In genomic region chr9:122219856-122220672, GRCh38 we compare ENCODE assay signal across 11 cellular contexts. TPM values are rescaled to one million over a fixed set of nuclear protein-coding genes. Genes with fewer than 3 reads are reported as not detected.
A peak's percentile ranks its signal among the peaks of the same experiment; 100 is the strongest.
DNase-seq lines count a peak whose midpoint lies in the region; ATAC-seq, FAIRE-seq and TF ChIP-seq lines count a peak whose summit lies in the region.
"Had no signal": no experiment of that assay in that cellular context is flagged by ENCODE, and none has a peak within 500 bp of the region (broad histone marks: within the 10 kb centered on the region; RNA-seq: fewer than 3 reads in every experiment).

No MANE protein-coding gene starts in this region.

- H3K27ac ChIP-seq in endodermal cell (ENCODE audit: low read depth, low read length): no peak overlapping the region
- no peak overlapping the region for H3K27ac ChIP-seq in mesenchymal stem cell (ENCODE audit: low read length, poor library complexity, severe bottlenecking)
- H3K27ac ChIP-seq: C4-2B, SK-N-MC had no signal

- no peak overlapping the region for H2BK12ac ChIP-seq in mesenchymal stem cell (ENCODE audit: low read length in 2 of 2)

- H3K27me3 ChIP-seq in endodermal cell (ENCODE audit: control insufficient read depth, insufficient read depth, low read length, poor library complexity, severe bottlenecking) (peaks cover 100% of the 10 kb centered on the region), mesenchymal stem cell (ENCODE audit: control insufficient read depth in 1 of 2, insufficient read depth in 1 of 2, low read length in 2 of 2) (peaks cover 99 to 100% of the 10 kb centered on the region in 2 experiments)

- no peak overlapping the region for H2AK5ac ChIP-seq in mesenchymal stem cell (ENCODE audit: low read length, severe bottlenecking)

- FAIRE-seq in RCC 7860 (lab: Jason Lieb, UNC): no peak

- H3K4me1 ChIP-seq in endodermal cell (ENCODE audit: control insufficient read depth, insufficient read depth, low read length) (peaks cover 10% of the 10 kb centered on the region), mesenchymal stem cell (ENCODE audit: control insufficient read depth, insufficient read depth, low read depth, low read length) (peaks cover 20% of the 10 kb centered on the region)

- H3K4me3 Mint-ChIP-seq in stimulated activated naive CD8-positive, alpha-beta T cell treated with anti-CD3 and anti-CD28 coated beads, Interleukin-15, amount 100 ng/mL, for 72 hours: peak overlapping the region; percentile 75 to 81
- peak overlapping the region; percentile 51 for H3K4me3 Mint-ChIP-seq in endodermal cell
- H3K4me3 Mint-ChIP-seq in activated CD4-positive, alpha-beta memory T cell treated with anti-CD3 and anti-CD28 coated beads for 36 hours: no peak overlapping the region

- no peak for ATAC-seq in stimulated activated naive CD8-positive, alpha-beta T cell treated with anti-CD3 and anti-CD28 coated beads, Interleukin-15, amount 100 ng/mL, for 72 hours
- no peak for ATAC-seq in stimulated activated naive CD8-positive, alpha-beta T cell treated with anti-CD3 and anti-CD28 coated beads, Interleukin-15, Interleukin-2, amounts not matched to agents 100 U/mL and 50 U/mL, for 24 hours
- ATAC-seq in HG03565 (IDR thresholded peaks at IDR 0.05; ENCODE audit: unreplicated experiment) (no peak), GM21529 (IDR thresholded peaks at IDR 0.05; ENCODE audit: unreplicated experiment) (no peak)

- H3K79me1 ChIP-seq in mesenchymal stem cell (replicated peaks; ENCODE audit: low read length, poor library complexity, severe bottlenecking): no peaks in the 10 kb centered on the region

- H3K14ac ChIP-seq in mesenchymal stem cell (ENCODE audit: low read length in 2 of 2): no peak overlapping the region

- H2BK5ac ChIP-seq in mesenchymal stem cell (ENCODE audit: low read depth, low read length, poor library complexity, severe bottlenecking): no peak overlapping the region

- H3K36me3 ChIP-seq in endodermal cell (ENCODE audit: control insufficient read depth, insufficient read depth, low read length) (no peaks in the 10 kb centered on the region), mesenchymal stem cell (ENCODE audit: control insufficient read depth in 1 of 2, insufficient read depth in 2 of 2, low read depth in 1 of 2, low read length in 2 of 2) (no peaks in the 10 kb centered on the region)

- no peak overlapping the region for H2BK15ac ChIP-seq in mesenchymal stem cell (ENCODE audit: low read depth, poor library complexity, severe bottlenecking)

- H3K36me3 Mint-ChIP-seq in endodermal cell (ENCODE audit: low read depth): no peaks in the 10 kb centered on the region
- no peaks in the 10 kb centered on the region for H3K36me3 Mint-ChIP-seq in activated CD4-positive, alpha-beta memory T cell treated with anti-CD3 and anti-CD28 coated beads for 36 hours

- H3K4me3 ChIP-seq in endodermal cell (ENCODE audit: low read length) (peak overlapping the region; percentile 75), mesenchymal stem cell (ENCODE audit: insufficient read depth in 1 of 2, low read depth in 1 of 2, low read length in 2 of 2) (peak overlapping the region in 1 of 2 experiments; percentile 21)
- H3K4me3 ChIP-seq: SK-N-MC had no signal

- H2AFZ ChIP-seq in mesenchymal stem cell (ENCODE audit: low read depth, low read length): no peak overlapping the region

- H3K27me3 Mint-ChIP-seq in stimulated activated naive CD8-positive, alpha-beta T cell treated with anti-CD3 and anti-CD28 coated beads, Interleukin-15, amount 100 ng/mL, for 72 hours: peaks cover 100% of the 10 kb centered on the region
- H3K27me3 Mint-ChIP-seq in endodermal cell (ENCODE audit: insufficient read depth): peaks cover 100% of the 10 kb centered on the region
- H3K27me3 Mint-ChIP-seq in activated CD4-positive, alpha-beta memory T cell treated with anti-CD3 and anti-CD28 coated beads for 36 hours: peaks cover 84% of the 10 kb centered on the region

- H3K9me3 ChIP-seq in endodermal cell (ENCODE audit: control insufficient read depth, low read length) (no peaks in the 10 kb centered on the region), mesenchymal stem cell (ENCODE audit: control insufficient read depth, low read length) (no peaks in the 10 kb centered on the region)

- H3K9me3 Mint-ChIP-seq in stimulated activated naive CD8-positive, alpha-beta T cell treated with anti-CD3 and anti-CD28 coated beads, Interleukin-15, amount 100 ng/mL, for 72 hours: no peaks in the 10 kb centered on the region
- no peaks in the 10 kb centered on the region for H3K9me3 Mint-ChIP-seq in endodermal cell
- no peaks in the 10 kb centered on the region for H3K9me3 Mint-ChIP-seq in activated CD4-positive, alpha-beta memory T cell treated with anti-CD3 and anti-CD28 coated beads for 36 hours

- H3K9ac ChIP-seq in endodermal cell (ENCODE audit: extremely low read depth, low read length, poor library complexity, severe bottlenecking) (no peak overlapping the region), mesenchymal stem cell (ENCODE audit: low read length) (no peak overlapping the region)

- peak overlapping the region; percentile 14 for H3K4me2 ChIP-seq in mesenchymal stem cell (ENCODE audit: low read length, poor library complexity, severe bottlenecking)

- H4K8ac ChIP-seq in mesenchymal stem cell (ENCODE audit: low read length): no peak overlapping the region

- no peak overlapping the region for H4K91ac ChIP-seq in mesenchymal stem cell (ENCODE audit: low read length)

- peaks cover 30% of the 10 kb centered on the region for H3K4me1 Mint-ChIP-seq in stimulated activated naive CD8-positive, alpha-beta T cell treated with anti-CD3 and anti-CD28 coated beads, Interleukin-15, amount 100 ng/mL, for 72 hours
- H3K4me1 Mint-ChIP-seq in endodermal cell: peaks cover 28% of the 10 kb centered on the region
- H3K4me1 Mint-ChIP-seq in activated CD4-positive, alpha-beta memory T cell treated with anti-CD3 and anti-CD28 coated beads for 36 hours (ENCODE audit: low read depth): peaks cover 24% of the 10 kb centered on the region

- H3K4ac ChIP-seq in mesenchymal stem cell (ENCODE audit: low read depth in 1 of 2, low read length in 2 of 2): no peak overlapping the region

- TF ChIP-seq CTCF in endodermal cell (conservative IDR thresholded peaks at IDR 0.05): no peak

- peak overlapping the region in 1 of 2 donors; percentile 15 for H3K27ac Mint-ChIP-seq in stimulated activated naive CD8-positive, alpha-beta T cell treated with anti-CD3 and anti-CD28 coated beads, Interleukin-15, amount 100 ng/mL, for 72 hours
- no peak overlapping the region for H3K27ac Mint-ChIP-seq in endodermal cell
- H3K27ac Mint-ChIP-seq in activated CD4-positive, alpha-beta memory T cell treated with anti-CD3 and anti-CD28 coated beads for 36 hours: no peak overlapping the region

- CTCF ChIA-PET in activated CD4-positive, alpha-beta memory T cell treated with anti-CD3 and anti-CD28 coated beads for 36 hours (lab: Charles Lee): interaction anchor here (1.4 kb wide), 1 partner anchor 100 kb away, joined by 3 read pairs; no protein-coding TSS in a partner anchor

- no peak overlapping the region for H3K18ac ChIP-seq in mesenchymal stem cell (ENCODE audit: low read depth in 1 of 2, low read length in 2 of 2)

- POLR2A ChIA-PET in activated CD4-positive, alpha-beta memory T cell treated with anti-CD3 and anti-CD28 coated beads for 36 hours (lab: Charles Lee): no interaction called here

- H3K23ac ChIP-seq in mesenchymal stem cell (ENCODE audit: low read length in 2 of 2): no peak overlapping the region

- WGBS in endodermal cell (ENCODE audit: insufficient coverage in 1 of 2, insufficient read length in 1 of 2), 2 experiments: 3% methylated on average over 33 to 57 of the region's 57 CpGs
- under 1% methylated on average over 57 of the region's 57 CpGs for WGBS in mesenchymal stem cell

- H2BK120ac ChIP-seq in mesenchymal stem cell (ENCODE audit: low read depth, low read length): no peak overlapping the region

- DNase-seq in stimulated activated naive CD8-positive, alpha-beta T cell treated with anti-CD3 and anti-CD28 coated beads, Interleukin-15, amount 100 ng/mL, for 72 hours: no peak
- DNase-seq in stimulated activated naive CD8-positive, alpha-beta T cell treated with anti-CD3 and anti-CD28 coated beads, Interleukin-15, Interleukin-2, amounts not matched to agents 100 U/mL and 50 U/mL, for 24 hours: no peak
- DNase-seq in endodermal cell: peak; percentile 78
- no peak for DNase-seq in mesenchymal stem cell
- DNase-seq in activated CD4-positive, alpha-beta memory T cell treated with anti-CD3 and anti-CD28 coated beads for 36 hours: no peak
- DNase-seq in RCC 7860 (ENCODE audit: low spot score): no peak
- DNase-seq: NCI-H2171 treated with DMSO at 0.1 percent for 48 hours had no signal

- intact Hi-C loops in activated CD4-positive, alpha-beta memory T cell treated with anti-CD3 and anti-CD28 coated beads for 36 hours (cut with micrococcal nuclease): loop anchor here (10.0 kb wide), 1 partner anchor 125 kb away; no protein-coding TSS in a partner anchor

RNA-seq across cellular contexts. Expression of gene LHX6, which starts 8.7 kb away (rescaled TPM):
- total RNA-seq in endodermal cell: under 1 TPM in 1 of 2 donors, not detected in 1; 0.37 TPM
- polyA plus RNA-seq in endodermal cell (2013, experiment 1 of 2): 1.1 TPM
- 0.70 TPM for polyA plus RNA-seq in endodermal cell (2013, experiment 2 of 2)
- polyA plus RNA-seq in mesenchymal stem cell (2013, experiment 1 of 2): not detected
- not detected for polyA plus RNA-seq in mesenchymal stem cell (2013, experiment 2 of 2)
- not detected for total RNA-seq in activated CD4-positive, alpha-beta memory T cell treated with anti-CD3 and anti-CD28 coated beads for 36 hours

RNA-seq across cellular contexts. Expression of gene RBM18, which starts 44.6 kb away (rescaled TPM):
- total RNA-seq in endodermal cell: 10 to 100 TPM; 15.7 to 17.3 TPM
- 23.0 TPM for polyA plus RNA-seq in endodermal cell (2013, experiment 1 of 2)
- polyA plus RNA-seq in endodermal cell (2013, experiment 2 of 2): 19.6 TPM
- 16.4 TPM for polyA plus RNA-seq in mesenchymal stem cell (2013, experiment 1 of 2)
- 15.7 TPM for polyA plus RNA-seq in mesenchymal stem cell (2013, experiment 2 of 2)
- total RNA-seq in activated CD4-positive, alpha-beta memory T cell treated with anti-CD3 and anti-CD28 coated beads for 36 hours: 10 to 100 TPM; 25.1 to 25.9 TPM

RNA-seq across cellular contexts. Expression of gene MRRF, which starts 44.6 kb away (rescaled TPM):
- 10 to 100 TPM; 25.8 to 27.6 TPM for total RNA-seq in endodermal cell
- 31.8 TPM for polyA plus RNA-seq in endodermal cell (2013, experiment 1 of 2)
- 27.9 TPM for polyA plus RNA-seq in endodermal cell (2013, experiment 2 of 2)
- 34.4 TPM for polyA plus RNA-seq in mesenchymal stem cell (2013, experiment 1 of 2)
- polyA plus RNA-seq in mesenchymal stem cell (2013, experiment 2 of 2): 34.5 TPM
- total RNA-seq in activated CD4-positive, alpha-beta memory T cell treated with anti-CD3 and anti-CD28 coated beads for 36 hours: 10 to 100 TPM; 47.2 to 52.5 TPM
